In the genomic region with DNA sequence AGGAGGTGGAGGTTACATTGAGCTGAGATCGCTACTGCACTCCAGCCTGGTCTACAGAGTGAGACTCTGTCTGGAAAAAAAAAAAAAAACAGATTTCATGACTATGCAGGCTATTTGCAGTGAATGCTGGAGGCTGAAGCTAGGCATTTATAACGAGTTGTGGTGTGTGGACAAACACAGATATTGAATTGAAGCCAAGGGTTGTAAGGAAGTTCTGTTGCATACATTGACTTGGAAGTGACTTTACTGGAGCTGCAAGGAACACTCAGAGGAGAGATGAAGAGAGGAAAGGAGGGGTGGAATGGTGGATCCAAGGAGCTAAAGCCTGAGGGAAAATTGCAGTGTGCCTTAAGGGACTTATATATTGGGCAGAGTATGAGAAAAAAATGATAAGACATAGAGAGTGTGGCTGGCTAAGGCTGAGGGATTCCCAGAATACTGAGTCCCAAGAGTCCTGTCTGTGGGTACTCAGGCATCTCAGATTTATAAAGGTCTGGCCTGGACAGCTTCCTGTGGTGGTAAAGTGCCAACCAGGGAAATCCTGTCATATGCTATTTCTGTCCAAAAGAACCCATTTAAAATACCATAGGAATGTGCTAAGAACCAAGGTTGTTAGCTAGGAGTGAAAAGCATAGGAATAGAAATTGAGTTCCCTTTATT, we compare ENCODE assay signal across 15 cellular contexts.
DNase-seq lines count a peak whose midpoint lies in the region; TF ChIP-seq lines count a peak whose summit lies in the region.
"Had no signal": no experiment of that assay in that cellular context is flagged by ENCODE, and none has a peak within 500 bp of the region (broad histone marks: within the 10 kb centered on the region; RNA-seq: fewer than 3 reads in every experiment).

No MANE protein-coding gene starts in this region.

- no peak overlapping the region; the same call in 1 of the 2 replicates for H3K27ac ChIP-seq in SK-N-MC
- no peak overlapping the region for H3K27ac ChIP-seq in osteoblast (ENCODE audit: low read depth, low read length)
- no peak overlapping the region for H3K27ac ChIP-seq in brain microvascular endothelial cell
- H3K27ac ChIP-seq: PC-9, testis had no signal

- no peak overlapping the region for H3K4me3 ChIP-seq in SK-N-MC
- H3K4me3 ChIP-seq in fibroblast of the aortic adventitia (ENCODE audit: low read depth, low read length), result no peak overlapping the region
- no peak overlapping the region for H3K4me3 ChIP-seq in osteoblast (ENCODE audit: insufficient read depth, low read length)
- no peak overlapping the region for H3K4me3 ChIP-seq in brain microvascular endothelial cell (ENCODE audit: low read depth, low read length)
- H3K4me3 ChIP-seq: PC-9, testis had no signal

- H3K9ac ChIP-seq in SK-N-MC (ENCODE audit: insufficient read length), result no peak overlapping the region

- H2AFZ ChIP-seq in osteoblast (ENCODE audit: low read length), result no peak overlapping the region
- H2AFZ ChIP-seq: PC-9 had no signal

- in situ Hi-C loops in G401 (cut with HindIII; ENCODE audit: low sequenced_read_pairs) (no loop called here), brain microvascular endothelial cell (cut with HindIII; ENCODE audit: low pct_ligation_motif_present, low sequenced_read_pairs) (no loop called here)

- no peaks in the 10 kb centered on the region for H3K9me3 ChIP-seq in SK-N-MC (ENCODE audit: low read depth, low read length)
- no peaks in the 10 kb centered on the region for H3K9me3 ChIP-seq in osteoblast (ENCODE audit: low read depth, low read length)
- H3K9me3 ChIP-seq: testis had no signal

- no peaks in the 10 kb centered on the region for H3K36me3 ChIP-seq in SK-N-MC (ENCODE audit: insufficient read depth, low read length)
- H3K36me3 ChIP-seq in osteoblast (ENCODE audit: insufficient read depth, low read length), result no peaks in the 10 kb centered on the region
- H3K36me3 ChIP-seq in brain microvascular endothelial cell (replicated peaks), result no peaks in the 10 kb centered on the region

- H3K27me3 ChIP-seq in osteoblast (ENCODE audit: insufficient read depth, low read length), result no peaks in the 10 kb centered on the region
- no peaks in the 10 kb centered on the region for H3K27me3 ChIP-seq in brain microvascular endothelial cell (replicated peaks)
- H3K27me3 ChIP-seq: testis had no signal

- DNase-seq in GM03348 (ENCODE audit: low spot score) (peak; percentile 24), SK-N-MC (ENCODE audit: low read depth, low spot score) (peak; percentile 37), fibroblast of the aortic adventitia (ENCODE audit: low read depth) (peak; percentile 16), osteoblast (ENCODE audit: insufficient read length, low spot score, missing footprints) (peak; percentile 41), SKM-1 treated with dmso at 0.1 percent for 144 hours (lab: John Stamatoyannopoulos, UW; ENCODE audit: unreplicated experiment) (no peak), G401 (ENCODE audit: low spot score) (no peak), brain microvascular endothelial cell (no peak), NCI-H146 (lab: John Stamatoyannopoulos, UW) (no peak)
- DNase-seq: activated CD4-positive, alpha-beta memory T cell treated with anti-CD3 and anti-CD28 coated beads, Interleukin-2, amount 10 ng/mL, durations not matched to agents 7 days and 5 days; NCI-H2029; NCI-H526; PC-9; stimulated activated CD4-positive, alpha-beta T cell treated with anti-CD3 and anti-CD28 coated beads, Interleukin-4, amount 100 ng/mL, for 24 hours; stimulated activated CD8-positive, alpha-beta memory T cell treated with anti-CD3 and anti-CD28 coated beads, Interleukin-4, amount 100 ng/mL, for 48 hours; testis had no signal

- peak overlapping the region; percentile 29 for H3K4me2 ChIP-seq in osteoblast (ENCODE audit: insufficient read depth, low read length)
- H3K4me2 ChIP-seq: PC-9 had no signal

- TF ChIP-seq CTCF in fibroblast of the aortic adventitia (IDR thresholded peaks at IDR 0.05; ENCODE audit: insufficient read depth, low read length) (no peak), osteoblast (IDR thresholded peaks at IDR 0.05; ENCODE audit: extremely low read depth, low read depth, low read length) (no peak), brain microvascular endothelial cell (IDR thresholded peaks at IDR 0.05; ENCODE audit: low read depth, low read length, missing control alignments) (no peak)

- peaks cover 8% of the 10 kb centered on the region for H3K4me1 ChIP-seq in osteoblast (ENCODE audit: insufficient read depth, low read length)
- H3K4me1 ChIP-seq: testis had no signal

- H4K20me1 ChIP-seq in osteoblast (ENCODE audit: insufficient read depth, low read length), result no peaks in the 10 kb centered on the region

- H3K79me2 ChIP-seq in osteoblast (ENCODE audit: insufficient read depth, low read length), result no peaks in the 10 kb centered on the region

Comparison
In these comparisons a context has a peak if more than half of its experiments do, and no peak if none do; other contexts are left out.
1. DNase-seq: peak in GM03348 (single experiment), SK-N-MC (single experiment), fibroblast of the aortic adventitia (single experiment) and osteoblast (single experiment); none in SKM-1 treated with dmso at 0.1 percent for 144 hours (single experiment), G401 (single experiment), brain microvascular endothelial cell (single experiment) and NCI-H146 (single experiment).